In the genomic region with DNA sequence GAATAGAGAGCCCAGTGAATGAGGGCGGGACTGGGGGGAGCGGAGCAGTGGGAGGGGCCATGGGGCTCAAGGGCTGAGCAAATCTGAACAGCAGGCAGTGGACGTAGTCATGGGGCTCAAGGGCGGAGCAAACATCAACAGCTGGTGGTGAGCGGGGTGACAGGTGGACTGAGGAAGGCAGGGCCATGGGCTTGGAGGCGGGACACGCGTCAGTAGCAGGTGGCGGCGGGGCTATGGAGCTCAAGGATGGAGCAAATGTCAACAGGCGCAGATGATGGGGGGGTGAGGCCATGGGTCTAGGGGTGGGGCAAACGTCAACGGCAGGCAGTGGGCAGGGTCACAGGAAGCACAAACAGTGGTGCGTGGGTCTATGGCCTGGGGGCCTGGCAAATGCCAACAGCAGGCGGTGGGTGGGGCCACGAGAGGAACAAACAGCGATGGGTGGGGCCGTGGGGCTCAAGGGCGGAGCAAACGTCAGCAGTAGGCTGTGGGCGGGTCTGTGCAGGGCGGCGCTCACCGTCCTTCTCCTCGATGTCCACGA, we compare ENCODE assay signal across 10 cellular contexts. TPM values are rescaled to one million over a fixed set of nuclear protein-coding genes. Genes with fewer than 3 reads are reported as not detected.
DNase-seq lines count a peak whose midpoint lies in the region; ATAC-seq and TF ChIP-seq lines count a peak whose summit lies in the region.
"Not testable (repeated sequence)": the region's sequence is repeated elsewhere in the genome, so short reads cannot be mapped to it uniquely, and the experiment has no call there.
"Had no signal": no experiment of that assay in that cellular context is flagged by ENCODE, and none has a peak within 500 bp of the region (broad histone marks: within the 10 kb centered on the region; RNA-seq: fewer than 3 reads in every experiment).

No MANE protein-coding gene starts in this region.

- peak; percentile 39 for ATAC-seq in GM19467 (IDR thresholded peaks at IDR 0.05; ENCODE audit: unreplicated experiment)
- ATAC-seq in HG02852 (IDR thresholded peaks at IDR 0.05; ENCODE audit: unreplicated experiment) = peak; percentile 41
- ATAC-seq in HG03460 (IDR thresholded peaks at IDR 0.05; ENCODE audit: unreplicated experiment) = peak; percentile 62
- ATAC-seq in lower lobe of right lung = peak; percentile 92 to 93

- not testable (repeated sequence) for H3K27ac ChIP-seq in CD8-positive, alpha-beta memory T cell (ENCODE audit: low read depth, low read length); breast epithelium; lower lobe of right lung

- not testable (repeated sequence) for H3K9me3 ChIP-seq in CD8-positive, alpha-beta memory T cell (ENCODE audit: low read length); breast epithelium; lower lobe of right lung

- H3K4me3 Mint-ChIP-seq in CD8-positive, alpha-beta memory T cell = not testable (repeated sequence)

- not testable (repeated sequence) for H3K27me3 ChIP-seq in CD8-positive, alpha-beta memory T cell (ENCODE audit: insufficient read depth, low read length, poor library complexity, severe bottlenecking); breast epithelium; lower lobe of right lung (ENCODE audit: low read depth)

- CTCF ChIA-PET in CD8-positive, alpha-beta memory T cell (lab: Charles Lee) = not testable (repeated sequence)

- not testable (repeated sequence) for H3K36me3 Mint-ChIP-seq in CD8-positive, alpha-beta memory T cell

- not testable (repeated sequence) for TF ChIP-seq CTCF in breast epithelium (IDR thresholded peaks at IDR 0.05); lower lobe of right lung (IDR thresholded peaks at IDR 0.05)

- not testable (repeated sequence) for H3K27ac Mint-ChIP-seq in CD8-positive, alpha-beta memory T cell

- not testable (repeated sequence) for H3K27me3 Mint-ChIP-seq in CD8-positive, alpha-beta memory T cell

- H3K4me1 ChIP-seq in CD8-positive, alpha-beta memory T cell (ENCODE audit: insufficient read depth, low read length); breast epithelium; lower lobe of right lung: not testable (repeated sequence)

- H3K4me1 Mint-ChIP-seq in CD8-positive, alpha-beta memory T cell = not testable (repeated sequence)

- not testable (repeated sequence) for H3K36me3 ChIP-seq in CD8-positive, alpha-beta memory T cell (ENCODE audit: insufficient read depth, low read length); breast epithelium; lower lobe of right lung

- DNase-seq in CD8-positive, alpha-beta memory T cell = peak; percentile 12 to 67 (median 38)
- DNase-seq in activated CD4-positive, alpha-beta T cell treated with anti-CD3 and anti-CD28 coated beads, Interleukin-2, amount 50 U/mL, for 4 hours = peak; percentile 12 to 24
- DNase-seq in breast epithelium (ENCODE audit: low spot score in 2 of 2) (peak; percentile 61 to 88), lower lobe of right lung (peak; percentile 88)
- peak; percentile 45 for DNase-seq in stimulated activated CD8-positive, alpha-beta memory T cell treated with anti-CD3 and anti-CD28 coated beads, Interleukin-4, amount 100 ng/mL, for 48 hours

- TF ChIP-seq POLR2A in breast epithelium (IDR thresholded peaks at IDR 0.05) = not testable (repeated sequence)

- POLR2A ChIA-PET in CD8-positive, alpha-beta memory T cell (lab: Charles Lee) = not testable (repeated sequence)

- H3K9me3 Mint-ChIP-seq in CD8-positive, alpha-beta memory T cell = not testable (repeated sequence)

- H3K4me3 ChIP-seq in CD8-positive, alpha-beta memory T cell (ENCODE audit: low read length); breast epithelium; lower lobe of right lung: not testable (repeated sequence)

- intact Hi-C loops in breast epithelium (cut with DNase I; ENCODE audit: low total_unique reads); lower lobe of right lung (cut with DNase I): not testable (repeated sequence)

RNA-seq across cellular contexts. Expression of a gene that starts 20.2 kb away (rescaled TPM):
- total RNA-seq in CD8-positive, alpha-beta memory T cell = 10 to 100 TPM; 22.8 to 23.6 TPM
- 46.7 TPM for polyA plus RNA-seq in CD8-positive, alpha-beta memory T cell
- total RNA-seq in breast epithelium = 10 to 100 TPM; 13.5 to 16.5 (median 15.1) TPM
- total RNA-seq in lower lobe of right lung = 58.1 TPM

RNA-seq across cellular contexts. Expression of a gene that starts 24.0 kb away (rescaled TPM):
- total RNA-seq in CD8-positive, alpha-beta memory T cell = 10 to 100 TPM; 42.6 to 44.2 TPM
- polyA plus RNA-seq in CD8-positive, alpha-beta memory T cell = 18.0 TPM
- 10 to 100 TPM; 16.2 to 43.6 (median 17.0) TPM for total RNA-seq in breast epithelium
- 47.1 TPM for total RNA-seq in lower lobe of right lung

RNA-seq across cellular contexts. Expression of a gene that starts 41.5 kb away (rescaled TPM):
- total RNA-seq in CD8-positive, alpha-beta memory T cell = not detected
- 0.28 TPM for polyA plus RNA-seq in CD8-positive, alpha-beta memory T cell
- total RNA-seq in breast epithelium = not detected
- not detected for total RNA-seq in lower lobe of right lung
- total RNA-seq: neural crest cell had no signal
- polyA plus RNA-seq: AG04450 had no signal

RNA-seq across cellular contexts. Expression of a gene that starts 49.1 kb away (rescaled TPM):
- 1 to 10 TPM; 7.4 to 7.7 TPM for total RNA-seq in CD8-positive, alpha-beta memory T cell
- 2.7 TPM for polyA plus RNA-seq in CD8-positive, alpha-beta memory T cell
- total RNA-seq in breast epithelium (1 to 10 TPM in 2 of 3 donors, under 1 TPM in 1; 0.98 to 5.7 (median 5.1) TPM), lower lobe of right lung (26.9 TPM)

RNA-seq across cellular contexts. Expression of a gene that starts 50.0 kb away (rescaled TPM):
- total RNA-seq in CD8-positive, alpha-beta memory T cell = 10 to 100 TPM; 17.3 to 20.5 TPM
- 32.3 TPM for polyA plus RNA-seq in CD8-positive, alpha-beta memory T cell
- total RNA-seq in breast epithelium = 10 to 100 TPM; 11.8 to 31.3 (median 22.0) TPM
- total RNA-seq in lower lobe of right lung = 35.5 TPM

Comparison
In these comparisons a context has a peak if more than half of its experiments do, and no peak if none do; other contexts are left out.
1. DNase-seq: peak in every context shown above with its lines; median percentile 88 in lower lobe of right lung; 74 in breast epithelium; 45 in stimulated activated CD8-positive, alpha-beta memory T cell treated with anti-CD3 and anti-CD28 coated beads, Interleukin-4, amount 100 ng/mL, for 48 hours; 38 in CD8-positive, alpha-beta memory T cell; 18 in activated CD4-positive, alpha-beta T cell treated with anti-CD3 and anti-CD28 coated beads, Interleukin-2, amount 50 U/mL, for 4 hours.
2. ATAC-seq: peak in every context shown above with its lines; median percentile 92 in lower lobe of right lung; 62 in HG03460; 41 in HG02852; 39 in GM19467.